8 cellular contexts compared by ENCODE assay signal in genomic region chr22:19853879-19854777, GRCh38. TPM values are rescaled to one million over a fixed set of nuclear protein-coding genes. Genes with fewer than 3 reads are reported as not detected.
DNase-seq lines count a peak whose midpoint lies in the region; ATAC-seq and TF ChIP-seq lines count a peak whose summit lies in the region.

No MANE protein-coding gene starts in this region.

- H4K20me1 ChIP-seq in Karpas-422 (ENCODE audit: insufficient read depth, low read depth, low read length) = peaks cover 14% of the 10 kb centered on the region; the same call in 1 of the 2 replicates

- H3K36me3 ChIP-seq in Karpas-422 (ENCODE audit: insufficient read depth, low read length) (no peaks in the 10 kb centered on the region; the same call in 1 of the 2 replicates), brain microvascular endothelial cell (replicated peaks) (peaks cover 23% of the 10 kb centered on the region)

- H3K4me1 ChIP-seq in Karpas-422 (ENCODE audit: low read length) = peaks cover 18% of the 10 kb centered on the region

- in situ Hi-C loops in brain microvascular endothelial cell (cut with HindIII; ENCODE audit: low pct_ligation_motif_present, low sequenced_read_pairs) = no loop called here

- H3K4me3 Mint-ChIP-seq in stimulated activated naive CD8-positive, alpha-beta T cell treated with anti-CD3 and anti-CD28 coated beads, Interleukin-15, Interleukin-2, amounts not matched to agents 100 ng/mL and 50 ng/mL, for 24 hours = peak overlapping the region; percentile 96

- H3K27ac ChIP-seq in 22Rv1 = peak overlapping the region; percentile 86
- peak overlapping the region; percentile 43; the same call in 1 of the 2 replicates for H3K27ac ChIP-seq in Karpas-422 (ENCODE audit: low read length)
- peak overlapping the region; percentile 45 for H3K27ac ChIP-seq in brain microvascular endothelial cell

- H3K4me3 ChIP-seq in Karpas-422 (ENCODE audit: low read length) = peak overlapping the region; percentile 89
- peak overlapping the region; percentile 90 for H3K4me3 ChIP-seq in brain microvascular endothelial cell (ENCODE audit: low read depth, low read length)

- H3K9me3 ChIP-seq in Karpas-422 (ENCODE audit: low read length) = no peaks in the 10 kb centered on the region

- DNase-seq in Karpas-422 = peak; percentile 68
- no peak for DNase-seq in brain microvascular endothelial cell
- DNase-seq in left colon = peak in 1 of 2 donors; percentile 30
- DNase-seq in Ammon's horn (ENCODE audit: low spot score) = no peak
- no peak for DNase-seq in effector CD8-positive, alpha-beta T cell (lab: John Stamatoyannopoulos, UW)

- H3K9me2 ChIP-seq in Karpas-422 (replicated peaks; ENCODE audit: insufficient read depth, low read length) = no peaks in the 10 kb centered on the region

- H3K9ac ChIP-seq in Karpas-422 (ENCODE audit: low read length) = peak overlapping the region; percentile 98

- peaks cover 49% of the 10 kb centered on the region for H3K79me2 ChIP-seq in Karpas-422 (ENCODE audit: low read length)

- ATAC-seq in GM19035 (IDR thresholded peaks at IDR 0.05; ENCODE audit: unreplicated experiment) (peak; percentile 11), left colon (peak; percentile 32)

- H3K9me3 Mint-ChIP-seq in stimulated activated naive CD8-positive, alpha-beta T cell treated with anti-CD3 and anti-CD28 coated beads, Interleukin-15, Interleukin-2, amounts not matched to agents 100 ng/mL and 50 ng/mL, for 24 hours = no peaks in the 10 kb centered on the region

- peak overlapping the region; percentile 91 for H3K4me2 ChIP-seq in Karpas-422 (ENCODE audit: low read depth, low read length, poor library complexity, severe bottlenecking)

- H3K27ac Mint-ChIP-seq in stimulated activated naive CD8-positive, alpha-beta T cell treated with anti-CD3 and anti-CD28 coated beads, Interleukin-15, Interleukin-2, amounts not matched to agents 100 ng/mL and 50 ng/mL, for 24 hours = peak overlapping the region; percentile 93

- no peak overlapping the region for H2AFZ ChIP-seq in Karpas-422 (ENCODE audit: low read length)

- peaks cover 51% of the 10 kb centered on the region for H3K4me1 Mint-ChIP-seq in stimulated activated naive CD8-positive, alpha-beta T cell treated with anti-CD3 and anti-CD28 coated beads, Interleukin-15, Interleukin-2, amounts not matched to agents 100 ng/mL and 50 ng/mL, for 24 hours (ENCODE audit: low read depth)

- H3K27me3 ChIP-seq in Karpas-422 (ENCODE audit: low read length) (no peaks in the 10 kb centered on the region), brain microvascular endothelial cell (replicated peaks) (no peaks in the 10 kb centered on the region)

- no peaks in the 10 kb centered on the region for H3K27me3 Mint-ChIP-seq in stimulated activated naive CD8-positive, alpha-beta T cell treated with anti-CD3 and anti-CD28 coated beads, Interleukin-15, Interleukin-2, amounts not matched to agents 100 ng/mL and 50 ng/mL, for 24 hours

- H3K36me3 Mint-ChIP-seq in stimulated activated naive CD8-positive, alpha-beta T cell treated with anti-CD3 and anti-CD28 coated beads, Interleukin-15, Interleukin-2, amounts not matched to agents 100 ng/mL and 50 ng/mL, for 24 hours (ENCODE audit: low read depth) = peaks cover 41% of the 10 kb centered on the region

- intact Hi-C loops in left colon (cut with DNase I, micrococcal nuclease) = no loop called here

- TF ChIP-seq CTCF in 22Rv1 (IDR thresholded peaks at IDR 0.05) = no peak
- no peak for TF ChIP-seq CTCF in brain microvascular endothelial cell (IDR thresholded peaks at IDR 0.05; ENCODE audit: low read depth, low read length, missing control alignments)

RNA-seq across cellular contexts. Expression of gene GNB1L, which starts 0.5 kb away (rescaled TPM):
- total RNA-seq in Karpas-422 (2014; rRNA removed; shearing (Covaris generic); ENCODE audit: low replicate concordance) = 4.4 and 8.5 TPM in 2 replicates
- 1 to 10 TPM; 3.3 to 4.6 TPM for total RNA-seq in left colon

RNA-seq across cellular contexts. Expression of gene RTL10, which starts 0.5 kb away (rescaled TPM):
- 6.5 and 12.2 TPM in 2 replicates for total RNA-seq in Karpas-422 (2014; rRNA removed; shearing (Covaris generic); ENCODE audit: low replicate concordance)
- total RNA-seq in left colon = 1 to 10 TPM; 8.2 to 9.0 TPM
